ENCODE assay signal across 7 cellular contexts in genomic region chr1:172394167-172394751, GRCh38. TPM values are rescaled to one million over a fixed set of nuclear protein-coding genes. Genes with fewer than 3 reads are reported as not detected.
DNase-seq lines count a peak whose midpoint lies in the region; ATAC-seq lines count a peak whose summit lies in the region.

No MANE protein-coding gene starts in this region.

- H3K27ac ChIP-seq in epithelial cell of prostate: peak overlapping the region; percentile 9

- H3K36me3 Mint-ChIP-seq in activated CD8-positive, alpha-beta T cell treated with anti-CD3 and anti-CD28 coated beads, Interleukin-2, amount 10 ng/mL, durations not matched to agents 7 days and 5 days (ENCODE audit: low read depth): peaks cover 19% of the 10 kb centered on the region

- H3K4me3 Mint-ChIP-seq in activated CD8-positive, alpha-beta T cell treated with anti-CD3 and anti-CD28 coated beads, Interleukin-2, amount 10 ng/mL, durations not matched to agents 7 days and 5 days: peak overlapping the region; percentile 71

- peak overlapping the region; percentile 95 for H3K27ac Mint-ChIP-seq in activated CD8-positive, alpha-beta T cell treated with anti-CD3 and anti-CD28 coated beads, Interleukin-2, amount 10 ng/mL, durations not matched to agents 7 days and 5 days

- peaks cover 57% of the 10 kb centered on the region for H3K4me1 Mint-ChIP-seq in activated CD8-positive, alpha-beta T cell treated with anti-CD3 and anti-CD28 coated beads, Interleukin-2, amount 10 ng/mL, durations not matched to agents 7 days and 5 days (ENCODE audit: low read depth)

- CTCF ChIA-PET in activated CD8-positive, alpha-beta T cell treated with anti-CD3 and anti-CD28 coated beads, Interleukin-2, amount 10 ng/mL, durations not matched to agents 7 days and 5 days (lab: Charles Lee): interaction anchor here (0.7 to 4.5 kb wide), 23 partner anchors 11 to 392 kb away, joined by 3 to 34 read pairs (median 5); no protein-coding TSS in a partner anchor

- POLR2A ChIA-PET in activated CD8-positive, alpha-beta T cell treated with anti-CD3 and anti-CD28 coated beads, Interleukin-2, amount 10 ng/mL, durations not matched to agents 7 days and 5 days (lab: Charles Lee): interaction anchor here (0.6 to 2.0 kb wide), 8 partner anchors 10 to 125 kb away, joined by 3 to 11 read pairs (median 4); no protein-coding TSS in a partner anchor

- H3K27me3 Mint-ChIP-seq in activated CD8-positive, alpha-beta T cell treated with anti-CD3 and anti-CD28 coated beads, Interleukin-2, amount 10 ng/mL, durations not matched to agents 7 days and 5 days (ENCODE audit: low read depth): no peaks in the 10 kb centered on the region

- H3K9me3 Mint-ChIP-seq in activated CD8-positive, alpha-beta T cell treated with anti-CD3 and anti-CD28 coated beads, Interleukin-2, amount 10 ng/mL, durations not matched to agents 7 days and 5 days (ENCODE audit: insufficient read depth): no peaks in the 10 kb centered on the region

- peak; percentile 66 for ATAC-seq in GM19397 (IDR thresholded peaks at IDR 0.05; ENCODE audit: unreplicated experiment)
- ATAC-seq in HG03342 (IDR thresholded peaks at IDR 0.05; ENCODE audit: unreplicated experiment): peak; percentile 72
- ATAC-seq in activated CD8-positive, alpha-beta T cell treated with anti-CD3 and anti-CD28 coated beads, Interleukin-2, amount 10 ng/mL, durations not matched to agents 7 days and 5 days: peak; percentile 99

- DNase-seq in activated CD8-positive, alpha-beta T cell treated with anti-CD3 and anti-CD28 coated beads, Interleukin-2, amount 10 ng/mL, durations not matched to agents 7 days and 5 days: peak; percentile 88
- DNase-seq in epithelial cell of prostate (ENCODE audit: low read depth, low spot score): no peak
- peak; percentile 36 to 45 for DNase-seq in stimulated activated CD4-positive, alpha-beta T cell treated with anti-CD3 and anti-CD28 coated beads, Interleukin-1b, Interleukin-23, amount 100 ng/mL, for 4 hours (ENCODE audit: low read depth in 2 of 2)
- no peak for DNase-seq in NCI-H1694 treated with DMSO at 0.1 percent for 48 hours (lab: John Stamatoyannopoulos, UW)
- DNase-seq in AG08396 (ENCODE audit: low spot score): no peak

RNA-seq across cellular contexts. Expression of gene C1orf105, which starts 26.2 kb away (rescaled TPM):
- total RNA-seq in activated CD8-positive, alpha-beta T cell treated with anti-CD3 and anti-CD28 coated beads, Interleukin-2, amount 10 ng/mL, durations not matched to agents 7 days and 5 days: not detected

RNA-seq across cellular contexts. Expression of gene PIGC, which starts 49.6 kb away (rescaled TPM):
- 10 to 100 TPM; 25.4 to 27.0 TPM for total RNA-seq in activated CD8-positive, alpha-beta T cell treated with anti-CD3 and anti-CD28 coated beads, Interleukin-2, amount 10 ng/mL, durations not matched to agents 7 days and 5 days

Comparison
In these comparisons a context has a peak if more than half of its experiments do, and no peak if none do; other contexts are left out.
1. DNase-seq: peak in activated CD8-positive, alpha-beta T cell treated with anti-CD3 and anti-CD28 coated beads, Interleukin-2, amount 10 ng/mL, durations not matched to agents 7 days and 5 days (single experiment) and stimulated activated CD4-positive, alpha-beta T cell treated with anti-CD3 and anti-CD28 coated beads, Interleukin-1b, Interleukin-23, amount 100 ng/mL, for 4 hours (2 of 2); none in epithelial cell of prostate (single experiment), NCI-H1694 treated with DMSO at 0.1 percent for 48 hours (single experiment) and AG08396 (single experiment).
2. Peak in every context shown above with its lines, with median percentiles within 50 percentile points of each other: ATAC-seq.